1 cellular context compared by ENCODE assay signal in genomic region chr4:2066011-2066551, GRCh38.
TF ChIP-seq lines count a peak whose summit lies in the region.

No MANE protein-coding gene starts in this region.

TF ChIP-seq in WTC11, 78 proteins besides CTCF, POLR2A, EP300 and RAD21 (continued from another document):
- TF ChIP-seq PREB (CRISPR knock-in tag; IDR thresholded peaks at IDR 0.05; ENCODE audit: borderline replicate concordance) = no peak
- TF ChIP-seq KAT7 (CRISPR knock-in tag; IDR thresholded peaks at IDR 0.05; ENCODE audit: borderline replicate concordance) = no peak
- TF ChIP-seq ATF3 (CRISPR knock-in tag; conservative IDR thresholded peaks at IDR 0.05) = no peak
- TF ChIP-seq NFYB (CRISPR knock-in tag; conservative IDR thresholded peaks at IDR 0.05; ENCODE audit: low read depth) = no peak
- TF ChIP-seq ZNF317 (CRISPR knock-in tag; IDR thresholded peaks at IDR 0.05; ENCODE audit: borderline replicate concordance, low read depth) = no peak
- no peak for TF ChIP-seq SMAD3 (CRISPR knock-in tag; IDR thresholded peaks at IDR 0.05; ENCODE audit: borderline replicate concordance)
- no peak for TF ChIP-seq ZMAT4 (CRISPR knock-in tag; IDR thresholded peaks at IDR 0.05)
